In the genomic region with DNA sequence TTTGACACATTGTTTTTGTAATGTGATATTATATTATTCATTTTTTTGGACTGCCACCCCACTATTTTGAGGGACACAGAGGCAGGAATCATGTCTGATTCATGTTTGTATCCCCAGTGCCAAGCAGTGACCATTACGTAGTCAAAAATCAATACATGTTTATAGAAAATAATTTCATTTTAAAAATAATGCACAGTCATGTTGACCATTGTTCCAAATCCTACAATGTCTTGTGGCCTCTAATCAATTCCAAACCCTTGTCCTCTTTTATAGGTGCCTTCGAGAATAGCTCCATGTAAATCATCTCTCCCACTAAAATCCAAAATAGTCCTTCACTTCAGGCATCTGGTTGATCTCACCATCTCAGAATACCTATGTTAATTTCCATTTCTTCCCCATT, we compare ENCODE assay signal across 7 cellular contexts.
"Had no signal": no experiment of that assay in that cellular context is flagged by ENCODE, and none has a peak within 500 bp of the region (broad histone marks: within the 10 kb centered on the region; RNA-seq: fewer than 3 reads in every experiment).

No MANE protein-coding gene starts in this region.

- H3K9ac ChIP-seq: KMS-11 had no signal

- FAIRE-seq: HTR-8/SVneo had no signal

- H3K4me3 Mint-ChIP-seq: IgD-negative memory B cell had no signal

- H3K27ac Mint-ChIP-seq: IgD-negative memory B cell had no signal

- H3K27ac ChIP-seq: HL-60, KMS-11 had no signal

- H3K36me3 Mint-ChIP-seq: IgD-negative memory B cell had no signal

- H3K4me2 ChIP-seq: KMS-11 had no signal

- DNase-seq: Karpas-422, KBM-7, KG1 had no signal

- H3K4me1 Mint-ChIP-seq: IgD-negative memory B cell had no signal

- H3K27me3 Mint-ChIP-seq: IgD-negative memory B cell had no signal
